ENCODE assay signal across 1 cellular context in the genomic region with DNA sequence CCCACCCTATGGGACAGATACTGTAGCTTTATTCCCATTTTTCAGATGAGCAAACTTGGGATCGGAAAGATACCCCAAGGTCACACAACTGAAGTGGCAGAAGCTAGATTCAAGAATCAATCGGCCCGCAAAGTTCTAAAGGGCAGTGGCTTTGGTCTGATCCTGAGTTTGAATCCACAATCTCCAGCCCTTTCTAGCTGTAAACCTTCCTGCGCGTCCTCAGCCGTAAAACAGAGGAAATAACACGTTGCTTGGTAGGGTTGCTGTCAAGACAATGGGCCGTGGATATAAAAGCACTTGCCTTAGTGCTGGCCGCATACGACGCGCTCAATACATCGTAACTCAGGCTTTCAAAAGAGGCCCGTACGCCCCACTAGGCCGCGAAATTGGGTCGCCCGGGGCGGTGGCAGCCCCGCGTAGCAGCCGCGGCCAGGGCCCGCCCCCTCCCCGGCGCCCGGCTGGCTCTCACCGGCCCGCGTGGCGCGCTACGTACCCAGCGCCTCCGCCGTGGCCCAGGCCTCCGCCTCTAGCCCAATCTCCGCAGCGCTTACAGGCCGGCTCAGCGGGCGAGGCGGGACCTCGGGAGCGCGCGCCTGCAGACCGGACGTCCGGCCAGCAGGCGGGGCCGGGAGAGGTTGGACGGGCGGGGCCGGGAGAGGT.
TF ChIP-seq lines count a peak whose summit lies in the region.

A gene with protein sequence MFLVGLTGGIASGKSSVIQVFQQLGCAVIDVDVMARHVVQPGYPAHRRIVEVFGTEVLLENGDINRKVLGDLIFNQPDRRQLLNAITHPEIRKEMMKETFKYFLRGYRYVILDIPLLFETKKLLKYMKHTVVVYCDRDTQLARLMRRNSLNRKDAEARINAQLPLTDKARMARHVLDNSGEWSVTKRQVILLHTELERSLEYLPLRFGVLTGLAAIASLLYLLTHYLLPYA (minus strand): TSS at position 573 of the 660 bp plus-strand sequence. CDS start 16,747 bp downstream, outside the sequence.

TF ChIP-seq in GM12878, 131 proteins besides CTCF, POLR2A, EP300 and RAD21 (continued from another document):
- peak; percentile 34 for TF ChIP-seq MEF2B (IDR thresholded peaks at IDR 0.05; ENCODE audit: partially characterized antibody, poor library complexity, severe bottlenecking)
- no peak for TF ChIP-seq HDAC2 (IDR thresholded peaks at IDR 0.05)
- no peak for TF ChIP-seq IRF4 (IDR thresholded peaks at IDR 0.05; ENCODE audit: low read depth, low read length)
- TF ChIP-seq RELA (IDR thresholded peaks at IDR 0.05; ENCODE audit: borderline replicate concordance, partially characterized antibody) = peak; percentile 41
- TF ChIP-seq, protein P1, sequence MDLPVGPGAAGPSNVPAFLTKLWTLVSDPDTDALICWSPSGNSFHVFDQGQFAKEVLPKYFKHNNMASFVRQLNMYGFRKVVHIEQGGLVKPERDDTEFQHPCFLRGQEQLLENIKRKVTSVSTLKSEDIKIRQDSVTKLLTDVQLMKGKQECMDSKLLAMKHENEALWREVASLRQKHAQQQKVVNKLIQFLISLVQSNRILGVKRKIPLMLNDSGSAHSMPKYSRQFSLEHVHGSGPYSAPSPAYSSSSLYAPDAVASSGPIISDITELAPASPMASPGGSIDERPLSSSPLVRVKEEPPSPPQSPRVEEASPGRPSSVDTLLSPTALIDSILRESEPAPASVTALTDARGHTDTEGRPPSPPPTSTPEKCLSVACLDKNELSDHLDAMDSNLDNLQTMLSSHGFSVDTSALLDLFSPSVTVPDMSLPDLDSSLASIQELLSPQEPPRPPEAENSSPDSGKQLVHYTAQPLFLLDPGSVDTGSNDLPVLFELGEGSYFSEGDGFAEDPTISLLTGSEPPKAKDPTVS (IDR thresholded peaks at IDR 0.05; ENCODE audit: low read depth, low read length) = no peak
- no peak for TF ChIP-seq SMC3 (IDR thresholded peaks at IDR 0.05; ENCODE audit: borderline replicate concordance, low read length)
- TF ChIP-seq ETV6 (conservative IDR thresholded peaks at IDR 0.05 in 1 of 2, IDR thresholded peaks at IDR 0.05 in 1 of 2; ENCODE audit: borderline replicate concordance in 1 of 2, low read depth in 1 of 2) = no peak
- TF ChIP-seq, protein P2, sequence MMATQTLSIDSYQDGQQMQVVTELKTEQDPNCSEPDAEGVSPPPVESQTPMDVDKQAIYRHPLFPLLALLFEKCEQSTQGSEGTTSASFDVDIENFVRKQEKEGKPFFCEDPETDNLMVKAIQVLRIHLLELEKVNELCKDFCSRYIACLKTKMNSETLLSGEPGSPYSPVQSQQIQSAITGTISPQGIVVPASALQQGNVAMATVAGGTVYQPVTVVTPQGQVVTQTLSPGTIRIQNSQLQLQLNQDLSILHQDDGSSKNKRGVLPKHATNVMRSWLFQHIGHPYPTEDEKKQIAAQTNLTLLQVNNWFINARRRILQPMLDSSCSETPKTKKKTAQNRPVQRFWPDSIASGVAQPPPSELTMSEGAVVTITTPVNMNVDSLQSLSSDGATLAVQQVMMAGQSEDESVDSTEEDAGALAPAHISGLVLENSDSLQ (IDR thresholded peaks at IDR 0.05) = no peak
- no peak for TF ChIP-seq ZNF384 (IDR thresholded peaks at IDR 0.05; ENCODE audit: borderline replicate concordance, low read depth, low read length)
TF ChIP-seq in GM12878: peak in this region for 44.
